Comparison of ENCODE assay signal across 28 cellular contexts in the genomic region with DNA sequence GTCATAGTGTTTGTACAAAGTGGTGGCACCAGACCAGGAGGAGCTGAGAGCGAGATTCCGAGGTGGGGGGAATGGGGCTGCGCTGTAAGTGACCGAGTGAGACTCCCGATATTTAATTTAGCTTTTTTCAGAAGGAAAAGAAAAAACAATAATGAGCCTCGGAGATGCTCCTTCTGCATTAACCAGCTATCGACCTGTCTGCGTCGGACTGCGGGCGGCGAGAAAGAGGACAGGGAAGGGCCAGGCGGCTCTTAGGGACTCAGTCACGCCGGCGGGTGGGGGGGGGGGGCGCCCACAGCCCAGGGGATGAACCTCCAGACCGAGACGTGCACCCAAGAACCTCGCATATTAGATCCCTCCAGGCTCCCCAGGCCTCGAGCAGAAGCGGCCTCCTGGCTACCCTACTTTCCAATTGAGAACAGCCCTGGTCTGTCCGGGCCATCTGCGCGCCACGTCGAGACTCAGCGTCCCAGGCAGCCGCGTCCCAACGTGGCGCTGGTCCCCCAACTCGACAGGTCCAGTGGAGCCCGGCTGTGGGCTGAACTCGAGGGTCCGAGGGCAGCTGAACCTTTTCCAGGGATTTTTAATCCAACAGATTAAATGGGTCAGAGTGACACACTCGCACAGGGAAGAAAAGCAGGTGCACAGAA. TPM values are rescaled to one million over a fixed set of nuclear protein-coding genes. Genes with fewer than 3 reads are reported as not detected.
A peak's percentile ranks its signal among the peaks of the same experiment; 100 is the strongest.
DNase-seq lines count a peak whose midpoint lies in the region; ATAC-seq and TF ChIP-seq lines count a peak whose summit lies in the region.
"Had no signal": no experiment of that assay in that cellular context is flagged by ENCODE, and none has a peak within 500 bp of the region (broad histone marks: within the 10 kb centered on the region; RNA-seq: fewer than 3 reads in every experiment).

No MANE protein-coding gene starts in this region.

- TF ChIP-seq CTCF in hepatocyte (IDR thresholded peaks at IDR 0.05; ENCODE audit: poor library complexity) (no peak), osteoblast (IDR thresholded peaks at IDR 0.05; ENCODE audit: extremely low read depth, low read depth, low read length) (no peak)

- H3K9me3 ChIP-seq in NT2/D1 (ENCODE audit: insufficient read depth, low read length), result no peaks in the 10 kb centered on the region
- no peaks in the 10 kb centered on the region for H3K9me3 ChIP-seq in hepatocyte (ENCODE audit: low read depth)
- H3K9me3 ChIP-seq in osteoblast (ENCODE audit: low read depth, low read length), result no peaks in the 10 kb centered on the region
- H3K9me3 ChIP-seq: ascending aorta, esophagus squamous epithelium, gastrocnemius medialis had no signal

- H4K20me1 ChIP-seq in hepatocyte (ENCODE audit: insufficient read depth, poor library complexity, severe bottlenecking) (no peaks in the 10 kb centered on the region), osteoblast (ENCODE audit: insufficient read depth, low read length) (peaks cover 13% of the 10 kb centered on the region)

- CTCF ChIA-PET in activated CD4-positive, alpha-beta memory T cell treated with anti-CD3 and anti-CD28 coated beads, Interleukin-2, amount 10 ng/mL, durations not matched to agents 7 days and 5 days (lab: Charles Lee), result no interaction called here
- CTCF ChIA-PET in activated CD4-positive, alpha-beta memory T cell treated with anti-CD3 and anti-CD28 coated beads for 36 hours (lab: Charles Lee), result no interaction called here

- H3K4me2 ChIP-seq in hepatocyte (peak overlapping the region; percentile 94), osteoblast (ENCODE audit: insufficient read depth, low read length) (no peak overlapping the region)
- H3K4me2 ChIP-seq: BLaER1 treated with 17β-estradiol and CSF1 and Interleukin-3, amounts not matched to agents 10 nM and 100 nM had no signal

- DNase-seq in activated CD4-positive, alpha-beta memory T cell treated with anti-CD3 and anti-CD28 coated beads, Interleukin-2, amount 10 ng/mL, durations not matched to agents 7 days and 5 days, result no peak
- DNase-seq in activated CD4-positive, alpha-beta memory T cell treated with anti-CD3 and anti-CD28 coated beads for 36 hours, result no peak
- DNase-seq in NT2/D1 (ENCODE audit: low read depth, low spot score) (no peak), hepatocyte (ENCODE audit: low spot score) (no peak), osteoblast (ENCODE audit: insufficient read length, low spot score, missing footprints) (peak; percentile 52)
- DNase-seq: activated B cell treated with CpG ODN at 0.5 μM for 24 hours; activated naive CD4-positive, alpha-beta T cell treated with anti-CD3 and anti-CD28 coated beads, Interleukin-2, amount 10 ng/mL, durations not matched to agents 7 days and 5 days; activated T-cell treated with anti-CD3 and anti-CD28 coated beads, Interleukin-2, amount 50 U/mL, for 4 hours; cerebellar nuclear complex; effector CD4-positive, alpha-beta T cell; EL; esophagus squamous epithelium; gastrocnemius medialis; KG1; MV-4-11; NCI-H1694; NCI-H2171 treated with DMSO at 0.1 percent for 48 hours; stimulated activated CD4-positive, alpha-beta T cell treated with anti-CD3 and anti-CD28 coated beads, Interleukin-15, amount 100 ng/mL, for 24 hours; T-helper 9 cell had no signal

- H2AFZ ChIP-seq in hepatocyte, result no peak overlapping the region
- no peak overlapping the region for H2AFZ ChIP-seq in osteoblast (ENCODE audit: low read length)

- H3K79me2 ChIP-seq in hepatocyte (no peaks in the 10 kb centered on the region), osteoblast (ENCODE audit: insufficient read depth, low read length) (peaks cover 20% of the 10 kb centered on the region)

- no peak overlapping the region for H3K27ac Mint-ChIP-seq in activated CD4-positive, alpha-beta memory T cell treated with anti-CD3 and anti-CD28 coated beads, Interleukin-2, amount 10 ng/mL, durations not matched to agents 7 days and 5 days
- no peak overlapping the region for H3K27ac Mint-ChIP-seq in activated CD4-positive, alpha-beta memory T cell treated with anti-CD3 and anti-CD28 coated beads for 36 hours
- H3K27ac Mint-ChIP-seq: activated B cell treated with CpG ODN at 0.5 μM for 24 hours, memory B cell had no signal

- H3K27ac ChIP-seq in hepatocyte, result no peak overlapping the region
- H3K27ac ChIP-seq in osteoblast (ENCODE audit: low read depth, low read length), result no peak overlapping the region
- H3K27ac ChIP-seq: ascending aorta; BLaER1 treated with 17β-estradiol and CSF1 and Interleukin-3, amounts not matched to agents 10 nM and 100 nM; esophagus squamous epithelium; gastrocnemius medialis had no signal

- intact Hi-C loops in activated CD4-positive, alpha-beta memory T cell treated with anti-CD3 and anti-CD28 coated beads for 36 hours (cut with micrococcal nuclease), result loop anchor here (10.0 kb wide), 2 partner anchors 344 to 734 kb away; no protein-coding TSS in a partner anchor

- POLR2A ChIA-PET in activated CD4-positive, alpha-beta memory T cell treated with anti-CD3 and anti-CD28 coated beads, Interleukin-2, amount 10 ng/mL, durations not matched to agents 7 days and 5 days (lab: Charles Lee), result no interaction called here
- POLR2A ChIA-PET in activated CD4-positive, alpha-beta memory T cell treated with anti-CD3 and anti-CD28 coated beads for 36 hours (lab: Charles Lee), result no interaction called here

- no peak for ATAC-seq in GM18858 (IDR thresholded peaks at IDR 0.05; ENCODE audit: unreplicated experiment)
- ATAC-seq in GM19455 (IDR thresholded peaks at IDR 0.05; ENCODE audit: unreplicated experiment), result no peak
- no peak for ATAC-seq in GM21515 (IDR thresholded peaks at IDR 0.05; ENCODE audit: unreplicated experiment)
- ATAC-seq: activated T-cell treated with anti-CD3 and anti-CD28 coated beads, Interleukin-2, amount 50 U/mL, for 4 hours; gastrocnemius medialis; HCT116; sciatic nerve had no signal

- H3K9ac ChIP-seq in NT2/D1 (ENCODE audit: insufficient read length, low read depth), result no peak overlapping the region
- H3K9ac ChIP-seq: BLaER1 treated with 17β-estradiol and CSF1 and Interleukin-3, amounts not matched to agents 10 nM and 100 nM had no signal

- H3K4me3 Mint-ChIP-seq in activated CD4-positive, alpha-beta memory T cell treated with anti-CD3 and anti-CD28 coated beads, Interleukin-2, amount 10 ng/mL, durations not matched to agents 7 days and 5 days, result peak overlapping the region; percentile 10
- no peak overlapping the region for H3K4me3 Mint-ChIP-seq in activated CD4-positive, alpha-beta memory T cell treated with anti-CD3 and anti-CD28 coated beads for 36 hours
- H3K4me3 Mint-ChIP-seq: activated B cell treated with CpG ODN at 0.5 μM for 24 hours; activated naive CD4-positive, alpha-beta T cell treated with anti-CD3 and anti-CD28 coated beads, Interleukin-2, amount 10 ng/mL, durations not matched to agents 7 days and 5 days; activated T-cell treated with anti-CD3 and anti-CD28 coated beads, Interleukin-2, amount 50 U/mL, for 4 hours; memory B cell had no signal

- H3K27me3 Mint-ChIP-seq in activated CD4-positive, alpha-beta memory T cell treated with anti-CD3 and anti-CD28 coated beads, Interleukin-2, amount 10 ng/mL, durations not matched to agents 7 days and 5 days, result peaks cover 69% of the 10 kb centered on the region
- peaks cover 62% of the 10 kb centered on the region for H3K27me3 Mint-ChIP-seq in activated CD4-positive, alpha-beta memory T cell treated with anti-CD3 and anti-CD28 coated beads for 36 hours

- peak overlapping the region; percentile 42 for H3K4me3 ChIP-seq in NT2/D1 (ENCODE audit: insufficient read length, low read depth)
- no peak overlapping the region for H3K4me3 ChIP-seq in hepatocyte
- H3K4me3 ChIP-seq in osteoblast (ENCODE audit: insufficient read depth, low read length), result no peak overlapping the region
- H3K4me3 ChIP-seq: gastrocnemius medialis had no signal

- 18% methylated on average over 31 of the region's 37 CpGs for WGBS in hepatocyte (ENCODE audit: low lambda C conversion rate, missing lambda C conversion rate)

- peaks cover 6% of the 10 kb centered on the region for H3K4me1 ChIP-seq in NT2/D1 (ENCODE audit: insufficient read depth, insufficient read length)
- peaks cover 32% of the 10 kb centered on the region for H3K4me1 ChIP-seq in hepatocyte (ENCODE audit: insufficient read depth)
- peaks cover 14% of the 10 kb centered on the region for H3K4me1 ChIP-seq in osteoblast (ENCODE audit: insufficient read depth, low read length)

- H3K36me3 ChIP-seq in NT2/D1 (ENCODE audit: insufficient read depth, insufficient read length, low read length), result no peaks in the 10 kb centered on the region
- H3K36me3 ChIP-seq in hepatocyte (replicated peaks; ENCODE audit: insufficient read depth, low read depth), result no peaks in the 10 kb centered on the region
- H3K36me3 ChIP-seq in osteoblast (ENCODE audit: insufficient read depth, low read length), result peaks cover 11% of the 10 kb centered on the region
- H3K36me3 ChIP-seq: ascending aorta; BLaER1 treated with 17β-estradiol and CSF1 and Interleukin-3, amounts not matched to agents 10 nM and 100 nM; gastrocnemius medialis had no signal

- H3K27me3 ChIP-seq in NT2/D1 (ENCODE audit: insufficient read depth, insufficient read length) (peaks cover 83% of the 10 kb centered on the region), hepatocyte (peaks cover 89% of the 10 kb centered on the region), osteoblast (ENCODE audit: insufficient read depth, low read length) (no peaks in the 10 kb centered on the region)

- H3K36me3 Mint-ChIP-seq in activated CD4-positive, alpha-beta memory T cell treated with anti-CD3 and anti-CD28 coated beads, Interleukin-2, amount 10 ng/mL, durations not matched to agents 7 days and 5 days (ENCODE audit: low read depth), result peaks cover 20% of the 10 kb centered on the region
- no peaks in the 10 kb centered on the region for H3K36me3 Mint-ChIP-seq in activated CD4-positive, alpha-beta memory T cell treated with anti-CD3 and anti-CD28 coated beads for 36 hours

- no peaks in the 10 kb centered on the region for H3K9me2 ChIP-seq in hepatocyte (replicated peaks; ENCODE audit: insufficient read depth)

- peaks cover 21% of the 10 kb centered on the region for H3K4me1 Mint-ChIP-seq in activated CD4-positive, alpha-beta memory T cell treated with anti-CD3 and anti-CD28 coated beads, Interleukin-2, amount 10 ng/mL, durations not matched to agents 7 days and 5 days
- H3K4me1 Mint-ChIP-seq in activated CD4-positive, alpha-beta memory T cell treated with anti-CD3 and anti-CD28 coated beads for 36 hours (ENCODE audit: low read depth), result peaks cover 20% of the 10 kb centered on the region

- H3K9me3 Mint-ChIP-seq in activated CD4-positive, alpha-beta memory T cell treated with anti-CD3 and anti-CD28 coated beads, Interleukin-2, amount 10 ng/mL, durations not matched to agents 7 days and 5 days, result no peaks in the 10 kb centered on the region
- H3K9me3 Mint-ChIP-seq in activated CD4-positive, alpha-beta memory T cell treated with anti-CD3 and anti-CD28 coated beads for 36 hours, result no peaks in the 10 kb centered on the region
- H3K9me3 Mint-ChIP-seq: activated B cell treated with CpG ODN at 0.5 μM for 24 hours; activated naive CD4-positive, alpha-beta T cell treated with anti-CD3 and anti-CD28 coated beads, Interleukin-2, amount 10 ng/mL, durations not matched to agents 7 days and 5 days; activated T-cell treated with anti-CD3 and anti-CD28 coated beads, Interleukin-2, amount 50 U/mL, for 4 hours had no signal

RNA-seq across cellular contexts. Expression of gene IRX3, which starts 2.1 kb away (rescaled TPM):
- 1 to 10 TPM; 1.2 to 1.6 TPM for total RNA-seq in activated CD4-positive, alpha-beta memory T cell treated with anti-CD3 and anti-CD28 coated beads, Interleukin-2, amount 10 ng/mL, durations not matched to agents 7 days and 5 days
- total RNA-seq in activated CD4-positive, alpha-beta memory T cell treated with anti-CD3 and anti-CD28 coated beads for 36 hours, result under 1 TPM in 1 of 2 experiments, not detected in 1; 0.27 TPM
- total RNA-seq in hepatocyte (1.8 and 2.8 TPM in 2 replicates), osteoblast (68.4 and 71.7 TPM in 2 replicates)
- polyA plus RNA-seq in hepatocyte, result 4.4 and 5.2 TPM in 2 replicates
- total RNA-seq: activated B cell treated with CpG ODN at 0.5 μM for 24 hours; activated CD8-positive, alpha-beta memory T cell treated with anti-CD3 and anti-CD28 coated beads for 36 hours had no signal

Comparison
In these comparisons a context has a peak if more than half of its experiments do, and no peak if none do; other contexts are left out.
1. RNA of gene IRX3, which starts 2.1 kb away (total RNA-seq): 68.4 to 71.7 TPM in osteoblast; 1.8 to 2.8 TPM in hepatocyte, 1.2 to 1.6 TPM in activated CD4-positive, alpha-beta memory T cell treated with anti-CD3 and anti-CD28 coated beads, Interleukin-2, amount 10 ng/mL, durations not matched to agents 7 days and 5 days and 0.27 TPM in activated CD4-positive, alpha-beta memory T cell treated with anti-CD3 and anti-CD28 coated beads for 36 hours; every median in the first group is over 10 times any median in the second.